1 cellular context compared by ENCODE assay signal in genomic region chr2:61949458-61950107, GRCh38.
TF ChIP-seq lines count a peak whose summit lies in the region.

No MANE protein-coding gene starts in this region.

TF ChIP-seq in HEK293, 187 proteins besides CTCF, POLR2A, EP300 and RAD21 (continued from another document):
- TF ChIP-seq PRDM2 (tag by site-specific recombination; IDR thresholded peaks at IDR 0.05; ENCODE audit: borderline replicate concordance), result no peak
- TF ChIP-seq ZNF514 (tag by site-specific recombination; IDR thresholded peaks at IDR 0.05), result no peak
- peak; percentile 60; the same call in 1 of the 2 replicates for TF ChIP-seq ZNF629 (tag by site-specific recombination; IDR thresholded peaks at IDR 0.05)
- TF ChIP-seq ZFP69B (tag by site-specific recombination; IDR thresholded peaks at IDR 0.05), result no peak
- no peak for TF ChIP-seq ZBTB1 (tag by site-specific recombination; IDR thresholded peaks at IDR 0.05)
- TF ChIP-seq ZNF701 (tag by site-specific recombination; IDR thresholded peaks at IDR 0.05), result no peak
- TF ChIP-seq ZBTB48 (tag by site-specific recombination; IDR thresholded peaks at IDR 0.05), result peak; percentile 77
- TF ChIP-seq ZNF146 (tag by site-specific recombination; IDR thresholded peaks at IDR 0.05), result no peak
- TF ChIP-seq ZNF521 (tag by site-specific recombination; IDR thresholded peaks at IDR 0.05), result no peak
- no peak for TF ChIP-seq ZNF214 (tag by site-specific recombination; IDR thresholded peaks at IDR 0.05; ENCODE audit: borderline replicate concordance)
- no peak for TF ChIP-seq ZBTB21 (tag by site-specific recombination; IDR thresholded peaks at IDR 0.05)
- TF ChIP-seq SALL2 (tag by site-specific recombination; IDR thresholded peaks at IDR 0.05; ENCODE audit: borderline replicate concordance), result no peak
- TF ChIP-seq ZNF664 (tag by site-specific recombination; IDR thresholded peaks at IDR 0.05), result peak; percentile 74; the same call in 1 of the 2 replicates
- TF ChIP-seq ZNF530 (tag by site-specific recombination; IDR thresholded peaks at IDR 0.05; ENCODE audit: low read depth), result no peak
- TF ChIP-seq KLF7 (tag by site-specific recombination; IDR thresholded peaks at IDR 0.05; ENCODE audit: borderline replicate concordance), result no peak
- TF ChIP-seq EGR2 (tag by site-specific recombination; IDR thresholded peaks at IDR 0.05; ENCODE audit: low read depth), result no peak
- no peak for TF ChIP-seq BCL11B (tag by site-specific recombination; IDR thresholded peaks at IDR 0.05; ENCODE audit: low read depth)
- TF ChIP-seq ZNF335 (tag by site-specific recombination; conservative IDR thresholded peaks at IDR 0.05), result peak; percentile 85
- peak; percentile 57; the same call in 1 of the 2 replicates for TF ChIP-seq IKZF3 (tag by site-specific recombination; IDR thresholded peaks at IDR 0.05)
- TF ChIP-seq ZSCAN18 (tag by site-specific recombination; IDR thresholded peaks at IDR 0.05), result no peak
- no peak for TF ChIP-seq HOXC10 (CRISPR knock-in tag; IDR thresholded peaks at IDR 0.05)
- TF ChIP-seq ZNF660 (tag by site-specific recombination; IDR thresholded peaks at IDR 0.05), result no peak
- no peak for TF ChIP-seq ZNF544 (tag by site-specific recombination; IDR thresholded peaks at IDR 0.05)
- TF ChIP-seq ZNF560 (tag by site-specific recombination; IDR thresholded peaks at IDR 0.05; ENCODE audit: borderline replicate concordance), result no peak
- no peak for TF ChIP-seq ZNF416 (tag by site-specific recombination; IDR thresholded peaks at IDR 0.05)
- no peak for TF ChIP-seq REST (tag by site-specific recombination; IDR thresholded peaks at IDR 0.05)
- TF ChIP-seq ZNF140 (tag by site-specific recombination; IDR thresholded peaks at IDR 0.05), result no peak
- TF ChIP-seq WT1 (tag by site-specific recombination; IDR thresholded peaks at IDR 0.05), result peak; percentile 7; the same call in 1 of the 2 replicates
- TF ChIP-seq ZBTB10 (tag by site-specific recombination; IDR thresholded peaks at IDR 0.05), result no peak
- no peak for TF ChIP-seq ZNF830 (tag by site-specific recombination; IDR thresholded peaks at IDR 0.05; ENCODE audit: low read depth)
- no peak for TF ChIP-seq BCL6B (tag by site-specific recombination; IDR thresholded peaks at IDR 0.05)
- no peak for TF ChIP-seq ZSCAN30 (tag by site-specific recombination; IDR thresholded peaks at IDR 0.05)
- no peak for TF ChIP-seq ZNF223 (tag by site-specific recombination; IDR thresholded peaks at IDR 0.05)
- TF ChIP-seq ZNF24 (tag by site-specific recombination; IDR thresholded peaks at IDR 0.05), result no peak
- no peak for TF ChIP-seq ZNF274 (IDR thresholded peaks at IDR 0.05; ENCODE audit: low read length)
- no peak for TF ChIP-seq ZNF274 (tag by site-specific recombination; IDR thresholded peaks at IDR 0.05; ENCODE audit: borderline replicate concordance)
- no peak for TF ChIP-seq MYNN (tag by site-specific recombination; IDR thresholded peaks at IDR 0.05; ENCODE audit: borderline replicate concordance)
- TF ChIP-seq ZNF585B (tag by site-specific recombination; IDR thresholded peaks at IDR 0.05), result no peak
- TF ChIP-seq ZNF157 (tag by site-specific recombination; IDR thresholded peaks at IDR 0.05), result no peak
- no peak for TF ChIP-seq ZBTB7A (tag by site-specific recombination; IDR thresholded peaks at IDR 0.05; ENCODE audit: low read depth)
- TF ChIP-seq SP3 (tag by site-specific recombination; IDR thresholded peaks at IDR 0.05), result no peak
- no peak for TF ChIP-seq TCF7L2 (IDR thresholded peaks at IDR 0.05; ENCODE audit: borderline replicate concordance, low read depth, low read length)
- no peak for TF ChIP-seq ZBTB20 (tag by site-specific recombination; IDR thresholded peaks at IDR 0.05)
- no peak for TF ChIP-seq ZNF776 (tag by site-specific recombination; IDR thresholded peaks at IDR 0.05; ENCODE audit: borderline replicate concordance)
- TF ChIP-seq ZNF513 (tag by site-specific recombination; IDR thresholded peaks at IDR 0.05), result no peak
- no peak for TF ChIP-seq ZNF645 (tag by site-specific recombination; IDR thresholded peaks at IDR 0.05)
- TF ChIP-seq GLIS1 (tag by site-specific recombination; IDR thresholded peaks at IDR 0.05), result peak; percentile 92
- no peak for TF ChIP-seq GLIS2 (tag by site-specific recombination; IDR thresholded peaks at IDR 0.05)
- TF ChIP-seq BCL11A (tag by site-specific recombination; IDR thresholded peaks at IDR 0.05; ENCODE audit: low read depth), result no peak
